ENCODE assay signal across 1 cellular context in genomic region chr4:184386271-184386781, GRCh38.
TF ChIP-seq lines count a peak whose summit lies in the region.

No MANE protein-coding gene starts in this region.

TF ChIP-seq in IMR-90, 13 proteins besides CTCF, POLR2A, EP300 and RAD21 (continued from another document):
- TF ChIP-seq, protein P1, sequence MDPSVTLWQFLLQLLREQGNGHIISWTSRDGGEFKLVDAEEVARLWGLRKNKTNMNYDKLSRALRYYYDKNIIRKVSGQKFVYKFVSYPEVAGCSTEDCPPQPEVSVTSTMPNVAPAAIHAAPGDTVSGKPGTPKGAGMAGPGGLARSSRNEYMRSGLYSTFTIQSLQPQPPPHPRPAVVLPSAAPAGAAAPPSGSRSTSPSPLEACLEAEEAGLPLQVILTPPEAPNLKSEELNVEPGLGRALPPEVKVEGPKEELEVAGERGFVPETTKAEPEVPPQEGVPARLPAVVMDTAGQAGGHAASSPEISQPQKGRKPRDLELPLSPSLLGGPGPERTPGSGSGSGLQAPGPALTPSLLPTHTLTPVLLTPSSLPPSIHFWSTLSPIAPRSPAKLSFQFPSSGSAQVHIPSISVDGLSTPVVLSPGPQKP (IDR thresholded peaks at IDR 0.05; ENCODE audit: borderline replicate concordance, low read depth, low read length) = no peak
- TF ChIP-seq NFE2L2 (IDR thresholded peaks at IDR 0.05; ENCODE audit: low read depth, low read length) = peak; percentile 23; the same call in 1 of the 2 replicates
